28 cellular contexts compared by ENCODE assay signal in the genomic region with DNA sequence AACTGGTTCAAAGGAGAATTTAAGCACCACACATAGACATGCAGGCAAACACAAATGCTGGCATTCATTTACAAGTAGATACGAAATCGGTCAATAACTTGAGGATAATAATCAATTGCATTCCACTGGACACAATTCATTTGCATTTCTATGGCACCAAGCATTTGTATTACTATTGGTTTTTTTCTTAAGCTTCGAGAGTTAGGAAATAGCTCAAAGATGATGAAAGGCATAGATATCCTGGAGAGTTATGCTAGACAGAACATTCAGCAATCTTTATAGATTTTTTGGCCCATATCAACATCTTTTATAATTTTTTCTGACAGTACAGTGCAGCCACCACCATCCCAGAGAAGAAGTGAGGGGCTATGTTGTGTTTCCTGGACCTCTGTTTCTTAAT.
DNase-seq lines count a peak whose midpoint lies in the region; ATAC-seq and TF ChIP-seq lines count a peak whose summit lies in the region.
"Had no signal": no experiment of that assay in that cellular context is flagged by ENCODE, and none has a peak within 500 bp of the region (broad histone marks: within the 10 kb centered on the region; RNA-seq: fewer than 3 reads in every experiment).

No MANE protein-coding gene starts in this region.

- H2BK15ac ChIP-seq in mesenchymal stem cell (ENCODE audit: low read depth, poor library complexity, severe bottlenecking): no peak overlapping the region

- peak overlapping the region; percentile 63 to 77 for H3K18ac ChIP-seq in mesenchymal stem cell (ENCODE audit: low read depth in 1 of 2, low read length in 2 of 2)

- no peak overlapping the region for H4K8ac ChIP-seq in mesenchymal stem cell (ENCODE audit: low read length)

- H3K4me3 Mint-ChIP-seq in HFFc6: no peak overlapping the region; the same call in 1 of the 2 replicates
- H3K4me3 Mint-ChIP-seq: activated CD4-positive, alpha-beta memory T cell treated with anti-CD3 and anti-CD28 coated beads, Interleukin-2, amount 10 ng/mL, durations not matched to agents 7 days and 5 days; activated naive CD4-positive, alpha-beta T cell treated with anti-CD3 and anti-CD28 coated beads, Interleukin-2, amount 50 U/mL, for 24 hours; B cell; CD8-positive, alpha-beta T cell; central memory CD8-positive, alpha-beta T cell; nephron progenitor cell; stimulated activated effector memory CD8-positive, alpha-beta T cell treated with anti-CD3 and anti-CD28 coated beads, Interleukin-12 subunit alpha, Interleukin-12 subunit beta, amount 100 ng/mL, for 72 hours had no signal

- H2BK5ac ChIP-seq in mesenchymal stem cell (ENCODE audit: low read depth, low read length, poor library complexity, severe bottlenecking): no peak overlapping the region

- H2BK120ac ChIP-seq in mesenchymal stem cell (ENCODE audit: low read depth, low read length): peak overlapping the region; percentile 98

- H3K79me1 ChIP-seq in mesenchymal stem cell (replicated peaks; ENCODE audit: low read length, poor library complexity, severe bottlenecking): no peaks in the 10 kb centered on the region

- H3K9me3 ChIP-seq in mesenchymal stem cell (ENCODE audit: control insufficient read depth, low read length): no peaks in the 10 kb centered on the region
- H3K9me3 ChIP-seq in smooth muscle cell (replicated peaks; ENCODE audit: low read depth): no peaks in the 10 kb centered on the region
- H3K9me3 ChIP-seq: Peyer's patch had no signal

- H4K91ac ChIP-seq in mesenchymal stem cell (ENCODE audit: low read length): no peak overlapping the region

- H2AFZ ChIP-seq in mesenchymal stem cell (ENCODE audit: low read depth, low read length) (no peak overlapping the region), smooth muscle cell (ENCODE audit: low read depth) (no peak overlapping the region)

- H2BK12ac ChIP-seq in mesenchymal stem cell (ENCODE audit: low read length in 2 of 2): no peak overlapping the region

- H3K4me1 Mint-ChIP-seq in HFFc6 (ENCODE audit: low read depth): peaks cover 34% of the 10 kb centered on the region
- H3K4me1 Mint-ChIP-seq: activated CD4-positive, alpha-beta memory T cell treated with anti-CD3 and anti-CD28 coated beads, Interleukin-2, amount 10 ng/mL, durations not matched to agents 7 days and 5 days; activated naive CD4-positive, alpha-beta T cell treated with anti-CD3 and anti-CD28 coated beads, Interleukin-2, amount 50 U/mL, for 24 hours; B cell; central memory CD8-positive, alpha-beta T cell; stimulated activated effector memory CD8-positive, alpha-beta T cell treated with anti-CD3 and anti-CD28 coated beads, Interleukin-12 subunit alpha, Interleukin-12 subunit beta, amount 100 ng/mL, for 72 hours had no signal

- H3F3A ChIP-seq in smooth muscle cell (ENCODE audit: low read depth): no peaks in the 10 kb centered on the region

- peak overlapping the region; percentile 89 for H3K27ac ChIP-seq in brain microvascular endothelial cell
- H3K27ac ChIP-seq in mesenchymal stem cell (ENCODE audit: low read length, poor library complexity, severe bottlenecking): peak overlapping the region; percentile 64
- H3K27ac ChIP-seq in smooth muscle cell (ENCODE audit: low read depth): peak overlapping the region; percentile 89
- H3K27ac ChIP-seq: dorsolateral prefrontal cortex had no signal

- no peak for TF ChIP-seq CTCF in HFFc6 (IDR thresholded peaks at IDR 0.05)
- no peak for TF ChIP-seq CTCF in brain microvascular endothelial cell (IDR thresholded peaks at IDR 0.05; ENCODE audit: low read depth, low read length, missing control alignments)
- no peak for TF ChIP-seq CTCF in smooth muscle cell (IDR thresholded peaks at IDR 0.05; ENCODE audit: borderline replicate concordance, insufficient read depth, poor library complexity, severe bottlenecking)

- H3K9ac ChIP-seq in mesenchymal stem cell (ENCODE audit: low read length) (no peak overlapping the region), smooth muscle cell (ENCODE audit: low read depth) (no peak overlapping the region)

- no peaks in the 10 kb centered on the region; the same call in 1 of the 2 replicates for H3K9me3 Mint-ChIP-seq in HFFc6
- H3K9me3 Mint-ChIP-seq: activated naive CD4-positive, alpha-beta T cell treated with anti-CD3 and anti-CD28 coated beads, Interleukin-2, amount 50 U/mL, for 24 hours; activated T-helper 2 cell treated with anti-CD3 and anti-CD28 coated beads, Interferon-gamma antibody, Interleukin-2, Interleukin-4, amounts not matched to agents 10 μg/mL and 5 μg/mL and 100 μg/mL, durations not matched to agents 14 hours and 24 hours and 36 hours had no signal

- no peak overlapping the region for H3K23ac ChIP-seq in mesenchymal stem cell (ENCODE audit: low read length in 2 of 2)

- H3K4me3 ChIP-seq in brain microvascular endothelial cell (ENCODE audit: low read depth, low read length) (no peak overlapping the region), mesenchymal stem cell (ENCODE audit: insufficient read depth in 1 of 2, low read depth in 1 of 2, low read length in 2 of 2) (no peak overlapping the region), smooth muscle cell (no peak overlapping the region)
- H3K4me3 ChIP-seq: dorsolateral prefrontal cortex, Peyer's patch had no signal

- peak overlapping the region in 1 of 2 experiments; percentile 27 for H3K4ac ChIP-seq in mesenchymal stem cell (ENCODE audit: low read depth in 1 of 2, low read length in 2 of 2)

- peaks cover 7% of the 10 kb centered on the region for H3K27me3 Mint-ChIP-seq in HFFc6 (ENCODE audit: insufficient read depth)
- H3K27me3 Mint-ChIP-seq: activated CD4-positive, alpha-beta memory T cell treated with anti-CD3 and anti-CD28 coated beads, Interleukin-2, amount 10 ng/mL, durations not matched to agents 7 days and 5 days had no signal

- H3K36me3 ChIP-seq in brain microvascular endothelial cell (replicated peaks) (no peaks in the 10 kb centered on the region), mesenchymal stem cell (ENCODE audit: control insufficient read depth in 1 of 2, insufficient read depth in 2 of 2, low read depth in 1 of 2, low read length in 2 of 2) (no peaks in the 10 kb centered on the region), smooth muscle cell (ENCODE audit: low read depth) (no peaks in the 10 kb centered on the region)
- H3K36me3 ChIP-seq: Peyer's patch had no signal

- ATAC-seq in HG03354 (IDR thresholded peaks at IDR 0.05; ENCODE audit: poor library complexity, severe bottlenecking, unreplicated experiment): no peak
- ATAC-seq: CD8-positive, alpha-beta T cell; stimulated activated effector memory CD8-positive, alpha-beta T cell treated with anti-CD3 and anti-CD28 coated beads, Interleukin-12 subunit alpha, Interleukin-12 subunit beta, amount 100 ng/mL, for 72 hours had no signal

- in situ Hi-C loops in brain microvascular endothelial cell (cut with HindIII; ENCODE audit: low pct_ligation_motif_present, low sequenced_read_pairs) (no loop called here), ACHN (cut with HindIII; ENCODE audit: low pct_ligation_motif_present, low pct_unique_long_range_greater_than_20kb, low sequenced_read_pairs) (no loop called here)

- WGBS in mesenchymal stem cell: no CpG with 5 or more reads among the region's 3 CpGs
- WGBS in smooth muscle cell (ENCODE audit: low lambda C conversion rate): 72% methylated on average over 3 of the region's 3 CpGs

- H3K27me3 ChIP-seq in brain microvascular endothelial cell (replicated peaks): no peaks in the 10 kb centered on the region
- peaks cover 0 to 58% of the 10 kb centered on the region in 2 experiments for H3K27me3 ChIP-seq in mesenchymal stem cell (ENCODE audit: control insufficient read depth in 1 of 2, insufficient read depth in 1 of 2, low read length in 2 of 2)
- H3K27me3 ChIP-seq in smooth muscle cell (ENCODE audit: low read depth): peaks cover 2% of the 10 kb centered on the region
- H3K27me3 ChIP-seq: Peyer's patch had no signal

- H3K14ac ChIP-seq in mesenchymal stem cell (ENCODE audit: low read length in 2 of 2): no peak overlapping the region

- no peaks in the 10 kb centered on the region for H3K79me2 ChIP-seq in smooth muscle cell (ENCODE audit: low read depth)

- H3K27ac Mint-ChIP-seq in HFFc6: peak overlapping the region; percentile 22; the same call in 1 of the 2 replicates
- H3K27ac Mint-ChIP-seq: activated CD4-positive, alpha-beta memory T cell treated with anti-CD3 and anti-CD28 coated beads, Interleukin-2, amount 10 ng/mL, durations not matched to agents 7 days and 5 days; activated naive CD4-positive, alpha-beta T cell treated with anti-CD3 and anti-CD28 coated beads, Interleukin-2, amount 50 U/mL, for 24 hours; activated T-helper 2 cell treated with anti-CD3 and anti-CD28 coated beads, Interferon-gamma antibody, Interleukin-2, Interleukin-4, amounts not matched to agents 10 μg/mL and 5 μg/mL and 100 μg/mL, durations not matched to agents 14 hours and 24 hours and 36 hours; B cell; CD8-positive, alpha-beta T cell; nephron progenitor cell; stimulated activated effector memory CD8-positive, alpha-beta T cell treated with anti-CD3 and anti-CD28 coated beads, Interleukin-12 subunit alpha, Interleukin-12 subunit beta, amount 100 ng/mL, for 72 hours had no signal

- no peak overlapping the region for H3K4me2 ChIP-seq in mesenchymal stem cell (ENCODE audit: low read length, poor library complexity, severe bottlenecking)
- H3K4me2 ChIP-seq in smooth muscle cell: peak overlapping the region; percentile 78

- H2AK5ac ChIP-seq in mesenchymal stem cell (ENCODE audit: low read length, severe bottlenecking): peak overlapping the region; percentile 72

- H4K20me1 ChIP-seq in smooth muscle cell (ENCODE audit: low read depth): no peaks in the 10 kb centered on the region

- peaks cover 5% of the 10 kb centered on the region; the same call in 1 of the 2 replicates for H3K36me3 Mint-ChIP-seq in HFFc6 (ENCODE audit: low read depth)
- H3K36me3 Mint-ChIP-seq: activated naive CD4-positive, alpha-beta T cell treated with anti-CD3 and anti-CD28 coated beads, Interleukin-2, amount 50 U/mL, for 24 hours; CD8-positive, alpha-beta T cell; stimulated activated effector memory CD8-positive, alpha-beta T cell treated with anti-CD3 and anti-CD28 coated beads, Interleukin-12 subunit alpha, Interleukin-12 subunit beta, amount 100 ng/mL, for 72 hours had no signal

- H3K4me1 ChIP-seq in mesenchymal stem cell (ENCODE audit: control insufficient read depth, insufficient read depth, low read depth, low read length) (peaks cover 12% of the 10 kb centered on the region), smooth muscle cell (ENCODE audit: low read depth) (peaks cover 24% of the 10 kb centered on the region)

- DNase-seq in HFFc6 (no peak), brain microvascular endothelial cell (no peak), mesenchymal stem cell (no peak), smooth muscle cell (lab: John Stamatoyannopoulos, UW; ENCODE audit: unreplicated experiment) (no peak), ACHN (no peak), NCI-H146 (lab: John Stamatoyannopoulos, UW) (no peak), GDM1 (lab: John Stamatoyannopoulos, UW) (no peak)
- DNase-seq: activated CD4-positive, alpha-beta memory T cell treated with anti-CD3 and anti-CD28 coated beads, Interleukin-2, amount 10 ng/mL, durations not matched to agents 7 days and 5 days; activated CD4-positive, CD25-positive, alpha-beta regulatory T cell treated with anti-CD3 and anti-CD28 coated beads, Interleukin-2, amount 50 U/mL, for 72 hours; aorta; CD8-positive, alpha-beta T cell; DMS 273 treated with DMSO at 0.1 percent for 48 hours; dorsolateral prefrontal cortex; GOT3; left ventricle myocardium superior; NCI-H1105; NCI-H2029; NCI-H526 treated with DMSO at 0.1 percent for 48 hours; nephron progenitor cell; Peyer's patch; posterior cingulate gyrus; stimulated activated CD4-positive, alpha-beta T cell treated with anti-CD3 and anti-CD28 coated beads, Interleukin-4, amount 100 ng/mL, for 24 hours had no signal
